ENCODE assay signal across 8 cellular contexts in the genomic region with DNA sequence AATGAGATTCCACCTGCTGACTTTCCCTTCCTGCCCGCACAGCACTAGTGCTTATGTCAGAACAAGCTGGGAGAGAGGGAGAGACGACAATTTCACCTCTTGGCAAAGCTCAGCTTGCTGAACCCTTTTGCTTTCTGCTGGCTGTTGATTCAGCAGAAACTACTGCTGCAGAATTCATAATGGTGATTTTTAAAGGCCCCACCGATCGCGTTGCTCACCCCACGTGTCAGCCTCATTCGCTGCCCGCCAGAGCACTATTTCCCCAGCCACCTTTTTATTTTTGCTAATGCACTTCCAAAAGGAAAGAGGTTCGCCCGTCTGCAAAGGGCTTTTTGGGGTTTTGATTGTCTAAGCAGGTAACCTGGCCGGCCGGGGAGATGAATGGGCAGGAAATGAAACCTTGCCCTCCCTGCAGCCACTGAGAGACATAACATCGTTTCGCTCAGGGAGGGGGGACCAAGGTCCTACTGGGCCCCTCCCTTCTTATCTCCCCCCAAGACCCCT. TPM values are rescaled to one million over a fixed set of nuclear protein-coding genes. Genes with fewer than 3 reads are reported as not detected.
A peak's percentile ranks its signal among the peaks of the same experiment; 100 is the strongest.
DNase-seq lines count a peak whose midpoint lies in the region; TF ChIP-seq lines count a peak whose summit lies in the region.

No MANE protein-coding gene starts in this region.

- TF ChIP-seq CTCF in Caco-2 (IDR thresholded peaks at IDR 0.05; ENCODE audit: insufficient read depth in 1 of 2, low read depth in 1 of 2, low read length in 1 of 2, severe bottlenecking in 1 of 2, unreplicated experiment in 1 of 2) (no peak), MM.1S (IDR thresholded peaks at IDR 0.05; ENCODE audit: low read length) (no peak), colonic mucosa (IDR thresholded peaks at IDR 0.05) (no peak), nephron progenitor cell (IDR thresholded peaks at IDR 0.05) (no peak)

- H3K27me3 ChIP-seq in Caco-2 (replicated peaks; ENCODE audit: control insufficient read depth, insufficient read depth, low read length) (no peaks in the 10 kb centered on the region), MM.1S (replicated peaks; ENCODE audit: insufficient read depth, low read length) (peaks cover 9% of the 10 kb centered on the region), colonic mucosa (peaks cover 20% of the 10 kb centered on the region)

- peak overlapping the region; percentile 39; the same call in 1 of the 2 replicates for H3K27ac ChIP-seq in MM.1S (ENCODE audit: low read length)
- H3K27ac ChIP-seq in colonic mucosa, result no peak overlapping the region

- no peaks in the 10 kb centered on the region for H3K4me1 ChIP-seq in Caco-2
- H3K4me1 ChIP-seq in MM.1S (ENCODE audit: low read length), result peaks cover 8% of the 10 kb centered on the region
- H3K4me1 ChIP-seq in colonic mucosa, result no peaks in the 10 kb centered on the region

- DNase-seq in Caco-2 (no peak), MM.1S (peak; percentile 50), colonic mucosa (no peak), nephron progenitor cell (no peak), OCI-M2 (lab: John Stamatoyannopoulos, UW; ENCODE audit: unreplicated experiment) (no peak), NCI-H82 (lab: John Stamatoyannopoulos, UW) (no peak), NCI-H2171 treated with DMSO at 0.1 percent for 48 hours (lab: John Stamatoyannopoulos, UW) (no peak), SKM-1 (lab: John Stamatoyannopoulos, UW; ENCODE audit: unreplicated experiment) (no peak)

- H3K9me3 ChIP-seq in Caco-2, result no peaks in the 10 kb centered on the region
- H3K9me3 ChIP-seq in MM.1S (replicated peaks; ENCODE audit: insufficient read depth, low read length), result no peaks in the 10 kb centered on the region
- no peaks in the 10 kb centered on the region for H3K9me3 ChIP-seq in colonic mucosa

- H3K79me2 ChIP-seq in MM.1S (ENCODE audit: low read length), result no peaks in the 10 kb centered on the region

- CTCF ChIA-PET in Caco-2 (lab: Charles Lee), result no interaction called here

- no peaks in the 10 kb centered on the region for H4K20me1 ChIP-seq in MM.1S (ENCODE audit: insufficient read depth, low read length)

- H3K27ac Mint-ChIP-seq in Caco-2 (ENCODE audit: unreplicated experiment), result no peak overlapping the region
- no peak overlapping the region for H3K27ac Mint-ChIP-seq in nephron progenitor cell

- no TSS peak for BruUV-seq in Caco-2 (replicated peaks; lab: Mats Ljungman, UMichigan)

- H2AFZ ChIP-seq in MM.1S (ENCODE audit: low read length), result peak overlapping the region; percentile 75

- no peaks in the 10 kb centered on the region for H3K9me2 ChIP-seq in MM.1S (replicated peaks; ENCODE audit: insufficient read depth, low read length)

- H3K4me1 Mint-ChIP-seq in Caco-2 (ENCODE audit: low read depth, unreplicated experiment) (no peaks in the 10 kb centered on the region), nephron progenitor cell (no peaks in the 10 kb centered on the region)

- POLR2A ChIA-PET in Caco-2 (lab: Charles Lee), result no interaction called here

- H3K4me3 ChIP-seq in Caco-2 (ENCODE audit: low read depth, low read length) (peak overlapping the region; percentile 54), MM.1S (ENCODE audit: low read length) (peak overlapping the region; percentile 88), colonic mucosa (peak overlapping the region; percentile 23)

- peaks cover 24% of the 10 kb centered on the region for H3K27me3 Mint-ChIP-seq in Caco-2 (ENCODE audit: insufficient read depth, unreplicated experiment)
- H3K27me3 Mint-ChIP-seq in nephron progenitor cell (ENCODE audit: low read depth, poor library complexity), result peaks cover 85% of the 10 kb centered on the region

- H3K9me3 Mint-ChIP-seq in Caco-2 (ENCODE audit: unreplicated experiment) (peaks cover 7% of the 10 kb centered on the region), nephron progenitor cell (no peaks in the 10 kb centered on the region)

- H3F3A ChIP-seq in MM.1S (ENCODE audit: insufficient read depth, low read length), result peaks cover 18% of the 10 kb centered on the region

- peak overlapping the region; percentile 81 for H3K4me3 Mint-ChIP-seq in Caco-2 (ENCODE audit: unreplicated experiment)
- H3K4me3 Mint-ChIP-seq in nephron progenitor cell, result peak overlapping the region; percentile 89

- H3K9ac ChIP-seq in MM.1S (ENCODE audit: low read length) (peak overlapping the region; percentile 47; the same call in 1 of the 2 replicates), colonic mucosa (ENCODE audit: low read depth in 2 of 2, low read length in 2 of 2) (no peak overlapping the region)

- H3K36me3 ChIP-seq in Caco-2 (ENCODE audit: control insufficient read depth, insufficient read depth, low read length) (no peaks in the 10 kb centered on the region), MM.1S (replicated peaks; ENCODE audit: insufficient read depth, low read length) (no peaks in the 10 kb centered on the region), colonic mucosa (no peaks in the 10 kb centered on the region)

- H3K36me3 Mint-ChIP-seq in Caco-2 (ENCODE audit: insufficient read depth, unreplicated experiment) (no peaks in the 10 kb centered on the region), nephron progenitor cell (ENCODE audit: low read depth) (no peaks in the 10 kb centered on the region)

- H3K4me2 ChIP-seq in MM.1S (ENCODE audit: low read depth, low read length), result peak overlapping the region; percentile 98

- intact Hi-C loops in Caco-2 (cut with micrococcal nuclease; ENCODE audit: unreplicated experiment) (loop anchor here (5.0 kb wide), 2 partner anchors 50 to 70 kb away; no protein-coding TSS in a partner anchor), colonic mucosa (cut with DNase I) (no loop called here)

RNA-seq across cellular contexts. Expression of gene PPP2R2B, which starts 1.3 kb away (rescaled TPM):
- 6.9 and 9.8 TPM in 2 replicates for total RNA-seq in Caco-2 (2022)
- total RNA-seq in colonic mucosa, result under 1 TPM; 0.35 to 0.93 TPM

Comparison
In these comparisons a context has a peak if more than half of its experiments do, and no peak if none do; other contexts are left out.
1. H3K4me3 ChIP-seq: peak in every context shown above with its lines; median percentile 88 in MM.1S; 54 in Caco-2; 23 in colonic mucosa.